In the genomic region with DNA sequence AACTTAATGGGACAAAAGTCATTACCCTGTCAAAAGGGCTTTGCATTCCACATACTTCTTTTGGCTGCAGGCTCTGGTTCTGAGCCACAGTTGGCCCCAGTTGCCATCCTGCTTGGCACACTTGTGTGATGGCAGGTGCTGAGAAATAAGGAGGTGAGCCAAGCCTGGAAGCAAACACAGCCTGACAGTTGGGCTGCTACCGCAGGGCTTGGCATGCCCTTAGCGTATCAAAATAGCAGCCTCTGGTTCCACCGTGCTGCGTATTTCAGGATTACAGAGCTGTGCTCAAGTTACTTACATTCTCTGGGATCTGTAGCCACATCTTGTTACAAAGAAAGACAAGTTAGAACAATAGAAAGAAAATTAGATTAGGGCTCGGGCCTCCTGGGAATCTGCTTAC, we compare ENCODE assay signal across 13 cellular contexts. TPM values are rescaled to one million over a fixed set of nuclear protein-coding genes. Genes with fewer than 3 reads are reported as not detected.
DNase-seq lines count a peak whose midpoint lies in the region; ATAC-seq and TF ChIP-seq lines count a peak whose summit lies in the region.
"Had no signal": no experiment of that assay in that cellular context is flagged by ENCODE, and none has a peak within 500 bp of the region (broad histone marks: within the 10 kb centered on the region; RNA-seq: fewer than 3 reads in every experiment).

No MANE protein-coding gene starts in this region.

- H3K9me3 Mint-ChIP-seq in natural killer cell treated with Interleukin-12 subunit alpha and Interleukin-12 subunit beta and Interleukin-15 and Interleukin-18, amount 100 ng/mL, for 72 hours, result no peaks in the 10 kb centered on the region
- H3K9me3 Mint-ChIP-seq: activated naive CD4-positive, alpha-beta T cell treated with anti-CD3 and anti-CD28 coated beads for 36 hours; memory B cell had no signal

- H3K4me1 ChIP-seq in HEK293 (ENCODE audit: control insufficient read depth, insufficient read depth, low read length) (no peaks in the 10 kb centered on the region; the same call in 1 of the 2 replicates), gastroesophageal sphincter (peaks cover 0 to 21% (median 5%) of the 10 kb centered on the region in 3 donors)

- ATAC-seq in gastroesophageal sphincter (peak; percentile 79), HG02885 (IDR thresholded peaks at IDR 0.05; ENCODE audit: poor library complexity, unreplicated experiment) (no peak), HG03565 (IDR thresholded peaks at IDR 0.05; ENCODE audit: unreplicated experiment) (no peak)
- no peak for ATAC-seq in natural killer cell treated with Interleukin-12 subunit alpha and Interleukin-12 subunit beta and Interleukin-15 and Interleukin-18, amount 100 ng/mL, for 72 hours

- DNase-seq in posterior cingulate gyrus, result peak in 9 of 10 donors; percentile 16 to 90 (median 48)
- no peak for DNase-seq in NCI-H2227 (lab: John Stamatoyannopoulos, UW; ENCODE audit: unreplicated experiment)
- DNase-seq in natural killer cell treated with Interleukin-12 subunit alpha and Interleukin-12 subunit beta and Interleukin-15 and Interleukin-18, amount 100 ng/mL, for 72 hours (ENCODE audit: low spot score), result no peak
- DNase-seq: activated naive CD4-positive, alpha-beta T cell treated with anti-CD3 and anti-CD28 coated beads for 36 hours; stimulated activated CD4-positive, alpha-beta T cell treated with anti-CD3 and anti-CD28 coated beads, Interleukin-15, amount 100 ng/mL, for 24 hours; stimulated activated naive CD4-positive, alpha-beta T cell treated with Interleukin-2 at 50 U/mL for 16 hours had no signal

- H3K27ac Mint-ChIP-seq in natural killer cell treated with Interleukin-12 subunit alpha and Interleukin-12 subunit beta and Interleukin-15 and Interleukin-18, amount 100 ng/mL, for 72 hours, result no peak overlapping the region
- H3K27ac Mint-ChIP-seq: activated naive CD4-positive, alpha-beta T cell treated with anti-CD3 and anti-CD28 coated beads for 36 hours; memory B cell had no signal

- TF ChIP-seq CTCF in HEK293 (tag by site-specific recombination; IDR thresholded peaks at IDR 0.05) (no peak), VCaP (conservative IDR thresholded peaks at IDR 0.05) (peak; percentile 28), gastroesophageal sphincter (IDR thresholded peaks at IDR 0.05) (peak in 3 of 4 experiments; percentile 36 to 53 (median 47))

- no peaks in the 10 kb centered on the region for H3K27me3 Mint-ChIP-seq in natural killer cell treated with Interleukin-12 subunit alpha and Interleukin-12 subunit beta and Interleukin-15 and Interleukin-18, amount 100 ng/mL, for 72 hours
- H3K27me3 Mint-ChIP-seq: memory B cell had no signal

- 39 to 43% methylated on average over 5 of the region's 5 CpGs for WGBS in gastroesophageal sphincter (ENCODE audit: low coverage in 1 of 2), 2 donors

- POLR2A ChIA-PET in HEK293 (lab: Yijun Ruan, JAX), result no interaction called here

- no peaks in the 10 kb centered on the region for H3K36me3 Mint-ChIP-seq in natural killer cell treated with Interleukin-12 subunit alpha and Interleukin-12 subunit beta and Interleukin-15 and Interleukin-18, amount 100 ng/mL, for 72 hours

- intact Hi-C loops in posterior cingulate gyrus (cut with DNase I), result no loop called here

- H3K36me3 ChIP-seq in HEK293 (ENCODE audit: control insufficient read depth in 2 of 2, insufficient read depth in 1 of 2, low read length in 2 of 2) (peaks cover 0 to 7% of the 10 kb centered on the region in 2 experiments; a peak in 2 of 3 replicates), gastroesophageal sphincter (no peaks in the 10 kb centered on the region)

- CTCF ChIA-PET in HEK293 (lab: Yijun Ruan, JAX), result interaction anchor here (1.9 to 2.9 kb wide), 2 partner anchors 15 to 59 kb away, joined by 8 to 9 read pairs; no protein-coding TSS in a partner anchor

- no peak for TF ChIP-seq POLR2A in gastroesophageal sphincter (IDR thresholded peaks at IDR 0.05)

- H3K9me3 ChIP-seq in HEK293 (ENCODE audit: control insufficient read depth, insufficient read depth, low read depth, low read length), result no peaks in the 10 kb centered on the region
- no peaks in the 10 kb centered on the region for H3K9me3 ChIP-seq in gastroesophageal sphincter

- H3K4me1 Mint-ChIP-seq in natural killer cell treated with Interleukin-12 subunit alpha and Interleukin-12 subunit beta and Interleukin-15 and Interleukin-18, amount 100 ng/mL, for 72 hours (ENCODE audit: low read depth in 2 of 2), result peaks cover 0 to 4% of the 10 kb centered on the region in 2 donors
- H3K4me1 Mint-ChIP-seq: memory B cell had no signal

- H3K27ac ChIP-seq in HEK293 (ENCODE audit: extremely low read depth, low read depth, low read length) (no peak overlapping the region), VCaP (peak overlapping the region; percentile 62), gastroesophageal sphincter (no peak overlapping the region)
- H3K27ac ChIP-seq: KMS-11 had no signal

- no peak for TF ChIP-seq EP300 in gastroesophageal sphincter (IDR thresholded peaks at IDR 0.05)

- H3K4me3 Mint-ChIP-seq in natural killer cell treated with Interleukin-12 subunit alpha and Interleukin-12 subunit beta and Interleukin-15 and Interleukin-18, amount 100 ng/mL, for 72 hours, result no peak overlapping the region
- H3K4me3 Mint-ChIP-seq: activated naive CD4-positive, alpha-beta T cell treated with anti-CD3 and anti-CD28 coated beads for 36 hours; memory B cell had no signal

- H3K27me3 ChIP-seq in gastroesophageal sphincter, result no peaks in the 10 kb centered on the region

- no peak overlapping the region for H3K4me3 ChIP-seq in HEK293 (ENCODE audit: low read depth, low read length)
- H3K4me3 ChIP-seq in gastroesophageal sphincter, result no peak overlapping the region

TF ChIP-seq in HEK293, 187 proteins besides CTCF, POLR2A, EP300 and RAD21 (continues in another document):
- no peak for TF ChIP-seq ZNF654 (tag by site-specific recombination; IDR thresholded peaks at IDR 0.05; ENCODE audit: low read depth)
- TF ChIP-seq, protein P1, sequence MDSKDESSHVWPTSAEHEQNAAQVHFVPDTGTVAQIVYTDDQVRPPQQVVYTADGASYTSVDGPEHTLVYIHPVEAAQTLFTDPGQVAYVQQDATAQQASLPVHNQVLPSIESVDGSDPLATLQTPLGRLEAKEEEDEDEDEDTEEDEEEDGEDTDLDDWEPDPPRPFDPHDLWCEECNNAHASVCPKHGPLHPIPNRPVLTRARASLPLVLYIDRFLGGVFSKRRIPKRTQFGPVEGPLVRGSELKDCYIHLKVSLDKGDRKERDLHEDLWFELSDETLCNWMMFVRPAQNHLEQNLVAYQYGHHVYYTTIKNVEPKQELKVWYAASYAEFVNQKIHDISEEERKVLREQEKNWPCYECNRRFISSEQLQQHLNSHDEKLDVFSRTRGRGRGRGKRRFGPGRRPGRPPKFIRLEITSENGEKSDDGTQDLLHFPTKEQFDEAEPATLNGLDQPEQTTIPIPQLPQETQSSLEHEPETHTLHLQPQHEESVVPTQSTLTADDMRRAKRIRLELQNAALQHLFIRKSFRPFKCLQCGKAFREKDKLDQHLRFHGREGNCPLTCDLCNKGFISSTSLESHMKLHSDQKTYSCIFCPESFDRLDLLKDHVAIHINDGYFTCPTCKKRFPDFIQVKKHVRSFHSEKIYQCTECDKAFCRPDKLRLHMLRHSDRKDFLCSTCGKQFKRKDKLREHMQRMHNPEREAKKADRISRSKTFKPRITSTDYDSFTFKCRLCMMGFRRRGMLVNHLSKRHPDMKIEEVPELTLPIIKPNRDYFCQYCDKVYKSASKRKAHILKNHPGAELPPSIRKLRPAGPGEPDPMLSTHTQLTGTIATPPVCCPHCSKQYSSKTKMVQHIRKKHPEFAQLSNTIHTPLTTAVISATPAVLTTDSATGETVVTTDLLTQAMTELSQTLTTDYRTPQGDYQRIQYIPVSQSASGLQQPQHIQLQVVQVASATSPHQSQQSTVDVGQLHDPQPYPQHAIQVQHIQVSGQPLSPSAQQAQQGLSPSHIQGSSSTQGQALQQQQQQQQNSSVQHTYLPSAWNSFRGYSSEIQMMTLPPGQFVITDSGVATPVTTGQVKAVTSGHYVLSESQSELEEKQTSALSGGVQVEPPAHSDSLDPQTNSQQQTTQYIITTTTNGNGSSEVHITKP (tag by site-specific recombination; IDR thresholded peaks at IDR 0.05), result no peak
- TF ChIP-seq ZNF830 (tag by site-specific recombination; IDR thresholded peaks at IDR 0.05; ENCODE audit: low read depth), result no peak
- TF ChIP-seq BCL11A (tag by site-specific recombination; IDR thresholded peaks at IDR 0.05; ENCODE audit: low read depth), result no peak
- TF ChIP-seq ZBTB1 (tag by site-specific recombination; IDR thresholded peaks at IDR 0.05), result no peak
- no peak for TF ChIP-seq ZNF19 (tag by site-specific recombination; IDR thresholded peaks at IDR 0.05; ENCODE audit: low read depth)
- no peak for TF ChIP-seq ZNF155 (tag by site-specific recombination; IDR thresholded peaks at IDR 0.05)
- no peak for TF ChIP-seq IKZF3 (tag by site-specific recombination; IDR thresholded peaks at IDR 0.05)
- 0 out of 2 replicates have a peak, but pooled peaks have one; percentile 34 for TF ChIP-seq ZNF600 (tag by site-specific recombination; IDR thresholded peaks at IDR 0.05)
- TF ChIP-seq, protein P2, sequence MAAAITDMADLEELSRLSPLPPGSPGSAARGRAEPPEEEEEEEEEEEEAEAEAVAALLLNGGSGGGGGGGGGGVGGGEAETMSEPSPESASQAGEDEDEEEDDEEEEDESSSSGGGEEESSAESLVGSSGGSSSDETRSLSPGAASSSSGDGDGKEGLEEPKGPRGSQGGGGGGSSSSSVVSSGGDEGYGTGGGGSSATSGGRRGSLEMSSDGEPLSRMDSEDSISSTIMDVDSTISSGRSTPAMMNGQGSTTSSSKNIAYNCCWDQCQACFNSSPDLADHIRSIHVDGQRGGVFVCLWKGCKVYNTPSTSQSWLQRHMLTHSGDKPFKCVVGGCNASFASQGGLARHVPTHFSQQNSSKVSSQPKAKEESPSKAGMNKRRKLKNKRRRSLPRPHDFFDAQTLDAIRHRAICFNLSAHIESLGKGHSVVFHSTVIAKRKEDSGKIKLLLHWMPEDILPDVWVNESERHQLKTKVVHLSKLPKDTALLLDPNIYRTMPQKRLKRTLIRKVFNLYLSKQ (tag by site-specific recombination; IDR thresholded peaks at IDR 0.05; ENCODE audit: borderline replicate concordance), result no peak
- peak; percentile 94 for TF ChIP-seq MYNN (tag by site-specific recombination; IDR thresholded peaks at IDR 0.05; ENCODE audit: borderline replicate concordance)
- no peak for TF ChIP-seq ZFP3 (tag by site-specific recombination; IDR thresholded peaks at IDR 0.05; ENCODE audit: low read depth)
- TF ChIP-seq SP7 (tag by site-specific recombination; IDR thresholded peaks at IDR 0.05), result no peak

RNA-seq across cellular contexts. Expression of a gene that starts 11.1 kb away (rescaled TPM):
- 10 to 100 TPM in 1 of 4 donors, 1 to 10 TPM in 3; 1.2 to 10.8 (median 4.0) TPM for total RNA-seq in gastroesophageal sphincter
- total RNA-seq in natural killer cell treated with Interleukin-12 subunit alpha and Interleukin-12 subunit beta and Interleukin-15 and Interleukin-18, amount 100 ng/mL, for 72 hours, result 100 to 1,000 TPM in 1 of 2 donors, 10 to 100 TPM in 1; 47.2 to 119 TPM

Comparison
In these comparisons a context has a peak if more than half of its experiments do, and no peak if none do; other contexts are left out.
1. DNase-seq: peak in posterior cingulate gyrus (9 of 10); none in NCI-H2227 (single experiment) and natural killer cell treated with Interleukin-12 subunit alpha and Interleukin-12 subunit beta and Interleukin-15 and Interleukin-18, amount 100 ng/mL, for 72 hours (single experiment).
2. RNA of a gene that starts 11.1 kb away (total RNA-seq): 47.2 to 119 TPM in natural killer cell treated with Interleukin-12 subunit alpha and Interleukin-12 subunit beta and Interleukin-15 and Interleukin-18, amount 100 ng/mL, for 72 hours; 1.2 to 10.8 TPM in gastroesophageal sphincter; every median in the first group is over 4 times any median in the second.